1 cellular context compared by ENCODE assay signal in the genomic region with DNA sequence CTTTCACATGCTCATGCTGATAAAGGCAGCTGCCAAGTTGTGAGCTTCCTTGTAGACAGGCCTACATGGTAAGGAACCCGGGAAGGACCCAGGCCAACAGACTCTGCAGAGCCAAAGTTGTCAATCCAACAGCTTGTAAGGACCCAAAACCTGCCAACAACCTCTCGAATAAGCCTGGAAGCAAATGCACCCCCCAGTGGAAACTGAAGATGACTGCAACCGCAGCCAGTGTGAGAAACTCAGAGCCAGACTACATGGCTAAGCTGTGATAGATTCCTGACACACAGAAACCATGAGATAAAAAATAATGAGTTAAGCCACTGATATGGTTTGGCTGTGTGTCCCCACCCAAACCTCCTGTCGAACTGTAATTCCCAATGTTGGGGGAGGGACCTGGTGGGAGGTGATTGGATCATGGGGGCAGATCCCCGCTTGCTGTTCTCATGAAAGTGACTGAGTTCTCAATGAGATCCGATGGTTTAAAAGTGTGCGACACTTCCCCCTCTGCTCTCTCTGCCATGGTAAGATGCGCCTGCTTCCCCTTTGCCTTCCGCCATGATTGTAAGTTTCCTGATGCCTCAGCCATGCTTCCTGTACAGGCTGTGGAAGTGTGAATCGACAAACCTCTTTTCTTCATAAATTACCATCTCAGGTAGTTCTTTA.
TF ChIP-seq lines count a peak whose summit lies in the region.

No MANE protein-coding gene starts in this region.

TF ChIP-seq in neural cell, 6 proteins besides CTCF, POLR2A, EP300 and RAD21 (continued from another document):
- TF ChIP-seq TAF1 (IDR thresholded peaks at IDR 0.05; ENCODE audit: low read depth) (no peak), SMC3 (conservative IDR thresholded peaks at IDR 0.05; ENCODE audit: poor library complexity) (no peak)
